In genomic region chr13:33611016-33611805, GRCh38 we compare ENCODE assay signal across 8 cellular contexts.
DNase-seq lines count a peak whose midpoint lies in the region; ATAC-seq lines count a peak whose summit lies in the region.

No MANE protein-coding gene starts in this region.

- H3K9me3 ChIP-seq in endocrine pancreas (ENCODE audit: control insufficient read depth, low read length) (no peaks in the 10 kb centered on the region), muscle layer of colon (ENCODE audit: low read length) (no peaks in the 10 kb centered on the region), aorta (ENCODE audit: control insufficient read depth, low read length) (no peaks in the 10 kb centered on the region)

- intact Hi-C loops in aorta (cut with DNase I), result loop anchor here in 1 of 2 donors (5.0 kb wide), 1 partner anchor 54 kb away; no protein-coding TSS in a partner anchor

- H3K27ac ChIP-seq in ACC112 (ENCODE audit: low read depth, low read length), result no peak overlapping the region
- H3K27ac ChIP-seq in muscle layer of colon (ENCODE audit: low read depth, low read length), result peak overlapping the region; percentile 84
- peak overlapping the region; percentile 68 to 81 for H3K27ac ChIP-seq in aorta (ENCODE audit: low read depth in 1 of 2, low read length in 2 of 2)

- H3K4me3 ChIP-seq in ACC112 (ENCODE audit: low read depth, low read length) (no peak overlapping the region), endocrine pancreas (ENCODE audit: control insufficient read depth, insufficient read depth, low read length) (no peak overlapping the region), muscle layer of colon (ENCODE audit: low read depth in 1 of 2, low read length in 2 of 2) (peak overlapping the region in 1 of 2 donors; percentile 30), aorta (ENCODE audit: low read length in 2 of 2) (peak overlapping the region; percentile 2 to 44)

- WGBS in aorta, 2 donors, result 3 to 5% methylated on average over 19 of the region's 19 CpGs

- no peaks in the 10 kb centered on the region for H3K27me3 ChIP-seq in ACC112 (ENCODE audit: insufficient read depth, low read length)
- no peaks in the 10 kb centered on the region for H3K27me3 ChIP-seq in endocrine pancreas (ENCODE audit: control insufficient read depth, insufficient read depth, low read length)
- no peaks in the 10 kb centered on the region for H3K27me3 ChIP-seq in muscle layer of colon (ENCODE audit: control insufficient read depth in 1 of 2, insufficient read depth in 2 of 2, low read length in 2 of 2)
- no peaks in the 10 kb centered on the region for H3K27me3 ChIP-seq in aorta (ENCODE audit: control insufficient read depth in 1 of 2, insufficient read depth in 2 of 2, low read length in 1 of 2)

- H3K4me1 ChIP-seq in ACC112 (ENCODE audit: control insufficient read depth, insufficient read depth, low read length, unreplicated experiment), result peaks cover 5% of the 10 kb centered on the region
- H3K4me1 ChIP-seq in endocrine pancreas (ENCODE audit: control insufficient read depth, insufficient read depth, low read length), result no peaks in the 10 kb centered on the region
- H3K4me1 ChIP-seq in muscle layer of colon (ENCODE audit: insufficient read depth, low read length), result peaks cover 56% of the 10 kb centered on the region
- peaks cover 0 to 4% of the 10 kb centered on the region in 2 donors for H3K4me1 ChIP-seq in aorta (ENCODE audit: control insufficient read depth in 1 of 2, insufficient read depth in 2 of 2, low read length in 2 of 2)

- H3K9ac ChIP-seq in endocrine pancreas (ENCODE audit: control insufficient read depth, insufficient read depth, low read length), result peak overlapping the region; percentile 14
- peak overlapping the region; percentile 5 for H3K9ac ChIP-seq in muscle layer of colon (ENCODE audit: low read length)

- peak overlapping the region; percentile 28 for H2AFZ ChIP-seq in ACC112 (ENCODE audit: low read length, unreplicated experiment)

- H3K79me2 ChIP-seq in ACC112 (ENCODE audit: control insufficient read depth, insufficient read depth, low read length, unreplicated experiment), result no peaks in the 10 kb centered on the region

- ATAC-seq in aorta (ENCODE audit: low FRiP score) (peak; percentile 91), GM19397 (IDR thresholded peaks at IDR 0.05; ENCODE audit: unreplicated experiment) (no peak), HG02870 (IDR thresholded peaks at IDR 0.05; ENCODE audit: unreplicated experiment) (no peak)

- DNase-seq in NCI-H526 treated with DMSO at 0.1 percent for 48 hours (lab: John Stamatoyannopoulos, UW), result peak; percentile 91
- peak; percentile 83 to 85 for DNase-seq in aorta
- DNase-seq in NCI-H82 treated with DMSO at 0.1 percent for 48 hours (lab: John Stamatoyannopoulos, UW; ENCODE audit: unreplicated experiment), result no peak

- no peaks in the 10 kb centered on the region for H3K36me3 ChIP-seq in ACC112 (ENCODE audit: insufficient read depth, low read length)
- H3K36me3 ChIP-seq in endocrine pancreas (ENCODE audit: control insufficient read depth, insufficient read depth, low read length), result no peaks in the 10 kb centered on the region
- no peaks in the 10 kb centered on the region for H3K36me3 ChIP-seq in muscle layer of colon (ENCODE audit: insufficient read depth, low read length)
- no peaks in the 10 kb centered on the region for H3K36me3 ChIP-seq in aorta (ENCODE audit: control insufficient read depth in 1 of 2, insufficient read depth in 2 of 2, low read length in 1 of 2)

Comparison
In these comparisons a context has a peak if more than half of its experiments do, and no peak if none do; other contexts are left out.
1. H3K4me3 ChIP-seq: peak in aorta (2 of 2); none in ACC112 (single experiment) and endocrine pancreas (single experiment).